Comparison of ENCODE assay signal across 17 cellular contexts in the genomic region with DNA sequence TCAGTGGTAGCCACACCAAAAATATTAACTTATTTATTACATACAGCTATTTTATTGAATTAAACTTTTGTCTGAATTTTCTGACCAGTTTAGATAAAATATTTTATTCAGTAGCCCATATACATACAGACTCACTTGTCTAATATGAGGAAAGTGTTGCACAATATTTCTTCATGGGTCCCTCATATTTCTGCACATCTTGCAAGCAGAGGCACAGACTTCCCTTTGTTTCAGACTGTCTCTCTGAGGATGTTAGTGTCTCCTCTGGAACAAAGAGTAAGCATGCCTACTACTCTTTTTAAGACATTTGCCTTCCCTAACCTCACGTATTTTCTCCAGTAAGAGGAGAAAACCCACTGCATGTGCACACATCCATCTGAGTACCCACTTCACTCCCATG.
A peak's percentile ranks its signal among the peaks of the same experiment; 100 is the strongest.
DNase-seq lines count a peak whose midpoint lies in the region; ATAC-seq, FAIRE-seq and TF ChIP-seq lines count a peak whose summit lies in the region.
"Had no signal": no experiment of that assay in that cellular context is flagged by ENCODE, and none has a peak within 500 bp of the region (broad histone marks: within the 10 kb centered on the region; RNA-seq: fewer than 3 reads in every experiment).

No MANE protein-coding gene starts in this region.

- POLR2A ChIA-PET in A549 (lab: Yijun Ruan, JAX): no interaction called here
- POLR2A ChIA-PET in IMR-90 (lab: Charles Lee; ENCODE audit: unreplicated experiment): no interaction called here

- H2BK15ac ChIP-seq in IMR-90 (ENCODE audit: low read depth, low read length): no peak overlapping the region

- in situ Hi-C loops in IMR-90 (cut with MboI; ENCODE audit: low sequenced_read_pairs) (no loop called here), mammary epithelial cell (cut with MboI; ENCODE audit: low sequenced_read_pairs in 2 of 2) (no loop called here)

- FAIRE-seq in A549 (lab: Jason Lieb, UNC): no peak
- FAIRE-seq: H1 had no signal

- no peak overlapping the region for H3K14ac ChIP-seq in IMR-90 (replicated peaks; ENCODE audit: low read depth, low read length)

- H3K9me1 ChIP-seq in IMR-90 (ENCODE audit: insufficient read depth, low read length): peaks cover 5% of the 10 kb centered on the region

- no peak overlapping the region for H3K56ac ChIP-seq in IMR-90 (ENCODE audit: extremely low read depth, insufficient read depth, low read length)

- H3K9me3 ChIP-seq in A549: peaks cover 25% of the 10 kb centered on the region; the same call in 2 of the 3 replicates
- H3K9me3 ChIP-seq in IMR-90 (ENCODE audit: control insufficient read depth, insufficient read depth, low read length): no peaks in the 10 kb centered on the region
- no peaks in the 10 kb centered on the region for H3K9me3 ChIP-seq in mammary epithelial cell (replicated peaks; ENCODE audit: insufficient read depth, low read length)
- H3K9me3 ChIP-seq: MG63 had no signal

- no peaks in the 10 kb centered on the region for H3K27me3 ChIP-seq in IMR-90 (ENCODE audit: control insufficient read depth, insufficient read depth, low read length)
- no peaks in the 10 kb centered on the region for H3K27me3 ChIP-seq in mammary epithelial cell (ENCODE audit: insufficient read depth, low read length)
- H3K27me3 ChIP-seq: MG63 had no signal

- no peak overlapping the region for H3K4me3 ChIP-seq in A549
- no peak overlapping the region for H3K4me3 ChIP-seq in IMR-90 (ENCODE audit: insufficient read depth, low read depth, low read length)
- H3K4me3 ChIP-seq in mammary epithelial cell (replicated peaks in 1 of 3; ENCODE audit: insufficient read depth in 1 of 3, low read depth in 2 of 3, low read length in 3 of 3): no peak overlapping the region
- no peak overlapping the region for H3K4me3 ChIP-seq in fibroblast of the aortic adventitia (ENCODE audit: low read depth, low read length)
- H3K4me3 ChIP-seq: MG63 had no signal

- dilution Hi-C loops in IMR-90 (cut with HindIII; ENCODE audit: low sequenced_read_pairs, unreplicated experiment) (no loop called here), mammary epithelial cell (cut with HindIII; ENCODE audit: low sequenced_read_pairs) (no loop called here)

- TF ChIP-seq CTCF in A549 (IDR thresholded peaks at IDR 0.05) (no peak), IMR-90 (conservative IDR thresholded peaks at IDR 0.05; ENCODE audit: low read depth, low read length) (no peak), mammary epithelial cell (conservative IDR thresholded peaks at IDR 0.05 in 1 of 2, IDR thresholded peaks at IDR 0.05 in 1 of 2; ENCODE audit: extremely low read depth in 1 of 2, insufficient read depth in 1 of 2, low read depth in 1 of 2, low read length in 2 of 2) (no peak), fibroblast of the aortic adventitia (IDR thresholded peaks at IDR 0.05; ENCODE audit: insufficient read depth, low read length) (no peak)

- BruUV-seq in IMR-90 (replicated peaks; lab: Mats Ljungman, UMichigan) (no TSS peak), mammary epithelial cell (replicated peaks; lab: Mats Ljungman, UMichigan) (no TSS peak)

- no peak overlapping the region for H2AK5ac ChIP-seq in IMR-90 (ENCODE audit: low read depth, low read length)

- H3K4me2 ChIP-seq in A549 (no peak overlapping the region), IMR-90 (ENCODE audit: low read depth, low read length) (no peak overlapping the region), mammary epithelial cell (ENCODE audit: insufficient read depth, low read depth, low read length) (no peak overlapping the region)

- H3K79me1 ChIP-seq in IMR-90 (ENCODE audit: low read depth in 1 of 2, low read length in 2 of 2): no peaks in the 10 kb centered on the region

- intact Hi-C loops in IMR-90 (cut with micrococcal nuclease): loop anchor here (5.0 kb wide), 1 partner anchor 142 kb away; no protein-coding TSS in a partner anchor
- intact Hi-C loops in mammary epithelial cell (cut with micrococcal nuclease): loop anchor here (5.0 to 10.0 kb wide), 2 partner anchors 135 to 228 kb away; no protein-coding TSS in a partner anchor

- H4K8ac ChIP-seq in IMR-90 (ENCODE audit: low read depth in 2 of 2, low read length in 2 of 2): no peak overlapping the region; a peak in 1 of 4 replicates

- H2AK9ac ChIP-seq in IMR-90 (replicated peaks; ENCODE audit: low read depth, low read length, poor library complexity): no peak overlapping the region

- no peak overlapping the region for H3K23ac ChIP-seq in IMR-90 (ENCODE audit: low read depth, low read length)

- no peak overlapping the region for H3K9ac ChIP-seq in IMR-90 (ENCODE audit: low read depth, low read length)
- H3K9ac ChIP-seq in mammary epithelial cell (ENCODE audit: insufficient read depth, low read length): no peak overlapping the region

- no peak for TF ChIP-seq EP300 in A549 (IDR thresholded peaks at IDR 0.05)

- H2AFZ ChIP-seq in IMR-90 (replicated peaks; ENCODE audit: low read length, poor library complexity) (no peak overlapping the region), mammary epithelial cell (ENCODE audit: low read depth, low read length) (no peak overlapping the region)

- H3K27ac ChIP-seq in A549: peak overlapping the region in 1 of 2 experiments; percentile 67; a peak in 3 of 6 replicates
- H3K27ac ChIP-seq in IMR-90 (ENCODE audit: insufficient read depth, low read length): no peak overlapping the region
- no peak overlapping the region for H3K27ac ChIP-seq in mammary epithelial cell (ENCODE audit: insufficient read depth, low read depth, low read length)

- H3K79me2 ChIP-seq in mammary epithelial cell (ENCODE audit: insufficient read depth, low read length): no peaks in the 10 kb centered on the region

- no peak overlapping the region for H2BK120ac ChIP-seq in IMR-90 (ENCODE audit: low read depth, low read length)

- no peaks in the 10 kb centered on the region for H4K20me1 ChIP-seq in IMR-90 (ENCODE audit: insufficient read depth, low read length)
- H4K20me1 ChIP-seq in mammary epithelial cell (ENCODE audit: insufficient read depth, low read length): no peaks in the 10 kb centered on the region

- H4K5ac ChIP-seq in IMR-90 (ENCODE audit: low read depth, low read length): no peak overlapping the region

- no peak overlapping the region for H4K91ac ChIP-seq in IMR-90 (ENCODE audit: insufficient read depth, low read depth, low read length)

- H3K4me1 ChIP-seq in A549 (peaks cover 26% of the 10 kb centered on the region), IMR-90 (ENCODE audit: control insufficient read depth, insufficient read depth, low read length) (peaks cover 4% of the 10 kb centered on the region), mammary epithelial cell (ENCODE audit: insufficient read depth, low read length) (peaks cover 23% of the 10 kb centered on the region)

- no peak for TF ChIP-seq RAD21 in A549 (conservative IDR thresholded peaks at IDR 0.05 in 1 of 2, IDR thresholded peaks at IDR 0.05 in 1 of 2)
- no peak for TF ChIP-seq RAD21 in IMR-90 (IDR thresholded peaks at IDR 0.05; ENCODE audit: low read length)

- no peak for TF ChIP-seq POLR2A in A549 (IDR thresholded peaks at IDR 0.05; ENCODE audit: low read length)
- no peak for TF ChIP-seq POLR2A in IMR-90 (IDR thresholded peaks at IDR 0.05; ENCODE audit: low read depth, low read length)

- WGBS in A549 (ENCODE audit: missing lambda C conversion rate): 92% methylated on average over 1 of the region's 1 CpG
- no CpG with 5 or more reads among the region's 1 CpG for WGBS in IMR-90 (ENCODE audit: extremely low coverage in 2 of 2, insufficient read length in 1 of 2), 2 experiments
- WGBS in mammary epithelial cell (ENCODE audit: low coverage, missing lambda C conversion rate): 9% methylated on average over 1 of the region's 1 CpG

- H2BK20ac ChIP-seq in IMR-90 (ENCODE audit: low read depth, low read length): no peak overlapping the region

- CTCF ChIA-PET in A549 (lab: Yijun Ruan, JAX): interaction anchor here (1.4 kb wide), 1 partner anchor 229 kb away, joined by 3 read pairs; no protein-coding TSS in a partner anchor
- CTCF ChIA-PET in IMR-90 (lab: Yijun Ruan, JAX): no interaction called here
- CTCF ChIA-PET in mammary epithelial cell (lab: Charles Lee; ENCODE audit: low non-redundant PET): no interaction called here

- H3K18ac ChIP-seq in IMR-90 (ENCODE audit: low read depth, low read length): no peak overlapping the region

- H3K36me3 ChIP-seq in IMR-90 (ENCODE audit: control insufficient read depth, insufficient read depth, low read length) (no peaks in the 10 kb centered on the region), mammary epithelial cell (ENCODE audit: insufficient read depth, low read length) (no peaks in the 10 kb centered on the region)
- H3K36me3 ChIP-seq: MG63 had no signal

- H2BK5ac ChIP-seq in IMR-90 (ENCODE audit: low read depth, low read length, poor library complexity, severe bottlenecking): no peak overlapping the region

- no peak for ATAC-seq in A549
- no peak for ATAC-seq in IMR-90 (ENCODE audit: low read depth)
- ATAC-seq in HG02970 (IDR thresholded peaks at IDR 0.05; ENCODE audit: low FRiP score, unreplicated experiment): no peak
- ATAC-seq: Panc1, Right ventricle myocardium inferior had no signal

- H3K4ac ChIP-seq in IMR-90 (ENCODE audit: low read depth, low read length): no peak overlapping the region

- DNase-seq in A549 (ENCODE audit: low read depth in 1 of 2, low spot score in 1 of 2) (no peak), IMR-90 (no peak), mammary epithelial cell (peak; percentile 17), fibroblast of the aortic adventitia (ENCODE audit: low read depth) (peak; percentile 3), NCI-H2227 (lab: John Stamatoyannopoulos, UW; ENCODE audit: unreplicated experiment) (no peak), NCI-H82 (lab: John Stamatoyannopoulos, UW) (no peak)
- DNase-seq in activated naive CD4-positive, alpha-beta T cell (lab: John Stamatoyannopoulos, UW): no peak
- DNase-seq: EL, MG63, NCI-H1105 treated with DMSO at 0.1 percent for 48 hours, NCI-H187, NCI-H446, NCI-H748 treated with DMSO at 0.1 percent for 48 hours had no signal

TF ChIP-seq in A549, 52 proteins besides CTCF, POLR2A, EP300 and RAD21 (continues in another document):
- TF ChIP-seq RCOR1 (IDR thresholded peaks at IDR 0.05; ENCODE audit: low read depth, low read length): no peak
- peak; percentile 22 to 64; a peak in 3 of 4 replicates for TF ChIP-seq CEBPB (IDR thresholded peaks at IDR 0.05)

TF ChIP-seq in IMR-90, 13 proteins besides CTCF, POLR2A, EP300 and RAD21:
- TF ChIP-seq BHLHE40 (IDR thresholded peaks at IDR 0.05; ENCODE audit: low read depth, low read length) (no peak), CEBPB (IDR thresholded peaks at IDR 0.05; ENCODE audit: low read depth, low read length) (peak; percentile 74)

Comparison
In these comparisons a context has a peak if more than half of its experiments do, and no peak if none do; other contexts are left out.
1. DNase-seq: peak in mammary epithelial cell (single experiment) and fibroblast of the aortic adventitia (single experiment); none in A549 (0 of 2), IMR-90 (single experiment), NCI-H2227 (single experiment), NCI-H82 (single experiment) and activated naive CD4-positive, alpha-beta T cell (0 of 4).